ENCODE assay signal across 10 cellular contexts in genomic region chr14:68471029-68471963, GRCh38.
DNase-seq lines count a peak whose midpoint lies in the region; ATAC-seq and TF ChIP-seq lines count a peak whose summit lies in the region.
"Had no signal": no experiment of that assay in that cellular context is flagged by ENCODE, and none has a peak within 500 bp of the region (broad histone marks: within the 10 kb centered on the region; RNA-seq: fewer than 3 reads in every experiment).

No MANE protein-coding gene starts in this region.

- H3K9me3 Mint-ChIP-seq in naive B cell: no peaks in the 10 kb centered on the region
- no peaks in the 10 kb centered on the region for H3K9me3 Mint-ChIP-seq in activated naive CD4-positive, alpha-beta T cell treated with anti-CD3 and anti-CD28 coated beads, Interleukin-2, amount 50 U/mL, for 72 hours
- H3K9me3 Mint-ChIP-seq: CD8-positive, alpha-beta T cell had no signal

- H3K27me3 Mint-ChIP-seq in T-helper 17 cell (no peaks in the 10 kb centered on the region), naive B cell (no peaks in the 10 kb centered on the region)

- H3K36me3 Mint-ChIP-seq in T-helper 17 cell (ENCODE audit: low read depth) (no peaks in the 10 kb centered on the region), naive B cell (peaks cover 0 to 8% of the 10 kb centered on the region in 2 donors)
- no peaks in the 10 kb centered on the region for H3K36me3 Mint-ChIP-seq in activated naive CD4-positive, alpha-beta T cell treated with anti-CD3 and anti-CD28 coated beads, Interleukin-2, amount 50 U/mL, for 72 hours

- H3K4me1 Mint-ChIP-seq in T-helper 17 cell (peaks cover 11% of the 10 kb centered on the region), naive B cell (peaks cover 65 to 77% (median 67%) of the 10 kb centered on the region in 3 donors)

- no peak for TF ChIP-seq CTCF in GM10266 (IDR thresholded peaks at IDR 0.05; ENCODE audit: control insufficient read depth, insufficient read depth, low read depth, missing control alignments)

- H3K27ac Mint-ChIP-seq in T-helper 17 cell (peak overlapping the region; percentile 67), naive B cell (peak overlapping the region; percentile 96 to 98 (median 97))
- H3K27ac Mint-ChIP-seq in activated naive CD4-positive, alpha-beta T cell treated with anti-CD3 and anti-CD28 coated beads, Interleukin-2, amount 50 U/mL, for 72 hours: no peak overlapping the region
- H3K27ac Mint-ChIP-seq: CD8-positive, alpha-beta T cell had no signal

- peak; percentile 53 for ATAC-seq in HG02798 (IDR thresholded peaks at IDR 0.05; ENCODE audit: poor library complexity, unreplicated experiment)
- ATAC-seq in T-helper 17 cell: no peak
- peak; percentile 76 to 77 for ATAC-seq in naive B cell (ENCODE audit: low read depth in 2 of 2)
- no peak for ATAC-seq in activated naive CD4-positive, alpha-beta T cell treated with anti-CD3 and anti-CD28 coated beads, Interleukin-2, amount 50 U/mL, for 72 hours
- ATAC-seq: CD8-positive, alpha-beta T cell had no signal

- no peaks in the 10 kb centered on the region for H3K9me3 ChIP-seq in T-helper 17 cell (ENCODE audit: control insufficient read depth, low read length, poor library complexity, severe bottlenecking)

- peak; percentile 49 for DNase-seq in GM10266 (ENCODE audit: extremely low spot score)
- no peak for DNase-seq in T-helper 17 cell
- peak; percentile 56 for DNase-seq in naive B cell
- no peak for DNase-seq in cortex of kidney (lab: John Stamatoyannopoulos, UW)
- DNase-seq in NCI-H82 treated with DMSO at 0.1 percent for 48 hours (lab: John Stamatoyannopoulos, UW; ENCODE audit: unreplicated experiment): no peak
- DNase-seq in medulla oblongata (ENCODE audit: extremely low spot score): no peak
- DNase-seq in activated naive CD4-positive, alpha-beta T cell treated with anti-CD3 and anti-CD28 coated beads, Interleukin-2, amount 50 U/mL, for 72 hours (ENCODE audit: low spot score in 2 of 2): no peak
- DNase-seq: CD8-positive, alpha-beta T cell; NCI-H774 had no signal

- no peak overlapping the region for H3K4me3 Mint-ChIP-seq in T-helper 17 cell
- peak overlapping the region; percentile 27 to 78 (median 72) for H3K4me3 Mint-ChIP-seq in naive B cell
- H3K4me3 Mint-ChIP-seq: CD8-positive, alpha-beta T cell had no signal

Comparison
In these comparisons a context has a peak if more than half of its experiments do, and no peak if none do; other contexts are left out.
1. DNase-seq: peak in GM10266 (single experiment) and naive B cell (single experiment); none in T-helper 17 cell (0 of 3), cortex of kidney (single experiment), NCI-H82 treated with DMSO at 0.1 percent for 48 hours (single experiment), medulla oblongata (single experiment) and activated naive CD4-positive, alpha-beta T cell treated with anti-CD3 and anti-CD28 coated beads, Interleukin-2, amount 50 U/mL, for 72 hours (0 of 2).
2. ATAC-seq: peak in HG02798 (single experiment) and naive B cell (2 of 2); none in T-helper 17 cell (single experiment) and activated naive CD4-positive, alpha-beta T cell treated with anti-CD3 and anti-CD28 coated beads, Interleukin-2, amount 50 U/mL, for 72 hours (0 of 2).
3. H3K27ac Mint-ChIP-seq: peak in T-helper 17 cell (single experiment) and naive B cell (6 of 6); none in activated naive CD4-positive, alpha-beta T cell treated with anti-CD3 and anti-CD28 coated beads, Interleukin-2, amount 50 U/mL, for 72 hours (0 of 2).